9 cellular contexts compared by ENCODE assay signal in genomic region chr1:26145041-26145959, GRCh38. TPM values are rescaled to one million over a fixed set of nuclear protein-coding genes. Genes with fewer than 3 reads are reported as not detected.
A peak's percentile ranks its signal among the peaks of the same experiment; 100 is the strongest.
DNase-seq lines count a peak whose midpoint lies in the region; ATAC-seq and TF ChIP-seq lines count a peak whose summit lies in the region.
"Had no signal": no experiment of that assay in that cellular context is flagged by ENCODE, and none has a peak within 500 bp of the region (broad histone marks: within the 10 kb centered on the region; RNA-seq: fewer than 3 reads in every experiment).

No MANE protein-coding gene starts in this region.

- ATAC-seq in naive thymus-derived CD8-positive, alpha-beta T cell, result peak; percentile 84 to 97
- ATAC-seq in stimulated activated effector memory CD8-positive, alpha-beta T cell treated with anti-CD3 and anti-CD28 coated beads, Interleukin-12 subunit alpha, Interleukin-12 subunit beta, amount 100 ng/mL, for 72 hours, result peak; percentile 86
- no peak for ATAC-seq in GM18861 (IDR thresholded peaks at IDR 0.05; ENCODE audit: unreplicated experiment)

- H3K36me3 Mint-ChIP-seq in naive thymus-derived CD8-positive, alpha-beta T cell, result no peaks in the 10 kb centered on the region
- H3K36me3 Mint-ChIP-seq in stimulated activated effector memory CD8-positive, alpha-beta T cell treated with anti-CD3 and anti-CD28 coated beads, Interleukin-12 subunit alpha, Interleukin-12 subunit beta, amount 100 ng/mL, for 72 hours, result peaks cover 5% of the 10 kb centered on the region

- peaks cover 0 to 3% (median 0%) of the 10 kb centered on the region in 5 donors for H3K27me3 Mint-ChIP-seq in naive thymus-derived CD8-positive, alpha-beta T cell

- H3K9me3 Mint-ChIP-seq in naive thymus-derived CD8-positive, alpha-beta T cell, result no peaks in the 10 kb centered on the region
- H3K9me3 Mint-ChIP-seq in stimulated activated effector memory CD8-positive, alpha-beta T cell treated with anti-CD3 and anti-CD28 coated beads, Interleukin-12 subunit alpha, Interleukin-12 subunit beta, amount 100 ng/mL, for 72 hours, result no peaks in the 10 kb centered on the region

- intact Hi-C loops in esophagus muscularis mucosa (cut with DNase I), result loop anchor here (2.0 kb wide), 2 partner anchors 40 to 108 kb away; no protein-coding TSS in a partner anchor

- no peak for TF ChIP-seq EP300 in esophagus muscularis mucosa (IDR thresholded peaks at IDR 0.05)

- H3K4me1 ChIP-seq in KMS-11 (ENCODE audit: low read depth, poor library complexity, severe bottlenecking), result no peaks in the 10 kb centered on the region
- peaks cover 2 to 10% (median 6%) of the 10 kb centered on the region in 4 donors for H3K4me1 ChIP-seq in esophagus muscularis mucosa

- H3K4me3 Mint-ChIP-seq in naive thymus-derived CD8-positive, alpha-beta T cell, result peak overlapping the region in 2 of 10 donors; percentile 51 to 65
- H3K4me3 Mint-ChIP-seq in stimulated activated effector memory CD8-positive, alpha-beta T cell treated with anti-CD3 and anti-CD28 coated beads, Interleukin-12 subunit alpha, Interleukin-12 subunit beta, amount 100 ng/mL, for 72 hours, result no peak overlapping the region

- POLR2A ChIA-PET in naive thymus-derived CD8-positive, alpha-beta T cell (lab: Charles Lee), result interaction anchor here (0.6 to 2.7 kb wide), 9 partner anchors 15 to 219 kb away, joined by 3 to 17 read pairs (median 7); no protein-coding TSS in a partner anchor

- H3K36me3 ChIP-seq in KMS-11 (ENCODE audit: insufficient read depth) (no peaks in the 10 kb centered on the region), esophagus muscularis mucosa (no peaks in the 10 kb centered on the region)

- no peaks in the 10 kb centered on the region for H3K9me3 ChIP-seq in esophagus muscularis mucosa

- no peak for TF ChIP-seq POLR2A in esophagus muscularis mucosa (IDR thresholded peaks at IDR 0.05; ENCODE audit: low read depth)

- peak overlapping the region; percentile 27; the same call in 1 of the 2 replicates for H3K4me2 ChIP-seq in KMS-11

- DNase-seq in DMS153 treated with DMSO at 0.1 percent for 48 hours (lab: John Stamatoyannopoulos, UW; ENCODE audit: unreplicated experiment) (peak; percentile 94), OCI-M2 (lab: John Stamatoyannopoulos, UW; ENCODE audit: unreplicated experiment) (peak; percentile 36), activated T-cell treated with anti-CD3 and anti-CD28 coated beads for 1 hour (ENCODE audit: low read depth) (peak; percentile 69), esophagus muscularis mucosa (ENCODE audit: extremely low spot score) (peak; percentile 93)
- DNase-seq in naive thymus-derived CD8-positive, alpha-beta T cell, result peak; percentile 54 to 86 (median 71)
- peak; percentile 56 to 79 for DNase-seq in stimulated activated effector memory CD8-positive, alpha-beta T cell treated with anti-CD3 and anti-CD28 coated beads, Interleukin-12 subunit alpha, Interleukin-12 subunit beta, amount 100 ng/mL, for 72 hours (ENCODE audit: low spot score in 2 of 2)

- H3K27ac ChIP-seq in KMS-11 (no peak overlapping the region), esophagus muscularis mucosa (replicated peaks in 1 of 4) (no peak overlapping the region)

- H2AFZ ChIP-seq in KMS-11 (ENCODE audit: low read depth), result 0 out of 2 replicates have a peak overlapping the region, but pooled peaks have one; percentile 16

- peaks cover 2 to 6% (median 5%) of the 10 kb centered on the region in 4 donors for H3K4me1 Mint-ChIP-seq in naive thymus-derived CD8-positive, alpha-beta T cell
- H3K4me1 Mint-ChIP-seq in stimulated activated effector memory CD8-positive, alpha-beta T cell treated with anti-CD3 and anti-CD28 coated beads, Interleukin-12 subunit alpha, Interleukin-12 subunit beta, amount 100 ng/mL, for 72 hours, result peaks cover 5% of the 10 kb centered on the region

- no peaks in the 10 kb centered on the region for H3K79me2 ChIP-seq in KMS-11 (ENCODE audit: insufficient read depth, low read depth)

- peak overlapping the region in 1 of 10 donors; percentile 72 for H3K27ac Mint-ChIP-seq in naive thymus-derived CD8-positive, alpha-beta T cell
- H3K27ac Mint-ChIP-seq in stimulated activated effector memory CD8-positive, alpha-beta T cell treated with anti-CD3 and anti-CD28 coated beads, Interleukin-12 subunit alpha, Interleukin-12 subunit beta, amount 100 ng/mL, for 72 hours, result no peak overlapping the region

- H4K20me1 ChIP-seq in KMS-11 (ENCODE audit: insufficient read depth), result no peaks in the 10 kb centered on the region

- no peak overlapping the region for H3K9ac ChIP-seq in KMS-11

- 23% methylated on average over 10 of the region's 19 CpGs for WGBS in esophagus muscularis mucosa

- H3K27me3 ChIP-seq in KMS-11 (ENCODE audit: insufficient read depth, low read depth) (no peaks in the 10 kb centered on the region), esophagus muscularis mucosa (peaks cover 0 to 23% (median 0%) of the 10 kb centered on the region in 4 donors)

- TF ChIP-seq CTCF in KMS-11 (conservative IDR thresholded peaks at IDR 0.05; ENCODE audit: low read depth, low read length) (peak; percentile 80), esophagus muscularis mucosa (IDR thresholded peaks at IDR 0.05) (peak; percentile 74 to 79 (median 78))

- H3K4me3 ChIP-seq in KMS-11 (IDR thresholded peaks at IDR 0.05; ENCODE audit: insufficient read depth, low read depth, low read length) (no peak overlapping the region), esophagus muscularis mucosa (no peak overlapping the region)

RNA-seq across cellular contexts. Expression of gene FAM110D, which starts 13.6 kb away (rescaled TPM):
- 10 to 100 TPM in 2 of 4 donors, 1 to 10 TPM in 2; 2.9 to 17.9 (median 11.6) TPM for total RNA-seq in esophagus muscularis mucosa
- not detected for total RNA-seq in naive thymus-derived CD8-positive, alpha-beta T cell
- not detected for polyA plus RNA-seq in naive thymus-derived CD8-positive, alpha-beta T cell

RNA-seq across cellular contexts. Expression of gene C1orf232, which starts 23.5 kb away (rescaled TPM):
- not detected for total RNA-seq in esophagus muscularis mucosa
- total RNA-seq in naive thymus-derived CD8-positive, alpha-beta T cell, result not detected
- not detected for polyA plus RNA-seq in naive thymus-derived CD8-positive, alpha-beta T cell
- polyA plus RNA-seq: adipose tissue had no signal

RNA-seq across cellular contexts. Expression of gene ZNF593, which starts 24.4 kb away (rescaled TPM):
- 10 to 100 TPM; 10.4 to 41.6 (median 22.5) TPM for total RNA-seq in esophagus muscularis mucosa
- total RNA-seq in naive thymus-derived CD8-positive, alpha-beta T cell, result 10 to 100 TPM; 10.4 to 13.1 TPM
- polyA plus RNA-seq in naive thymus-derived CD8-positive, alpha-beta T cell, result 10 to 100 TPM; 23.4 to 26.0 (median 24.7) TPM

RNA-seq across cellular contexts. Expression of gene ZNF593OS, which starts 26.3 kb away (rescaled TPM):
- not detected for total RNA-seq in esophagus muscularis mucosa
- total RNA-seq in naive thymus-derived CD8-positive, alpha-beta T cell, result not detected
- polyA plus RNA-seq in naive thymus-derived CD8-positive, alpha-beta T cell, result 1 to 10 TPM in 1 of 3 donors, under 1 TPM in 2; 0.25 to 2.1 (median 0.51) TPM

RNA-seq across cellular contexts. Expression of gene CNKSR1, which starts 32.0 kb away (rescaled TPM):
- total RNA-seq in esophagus muscularis mucosa, result 1 to 10 TPM; 1.4 to 2.6 (median 1.9) TPM
- 1 to 10 TPM; 2.4 to 3.6 TPM for total RNA-seq in naive thymus-derived CD8-positive, alpha-beta T cell
- polyA plus RNA-seq in naive thymus-derived CD8-positive, alpha-beta T cell, result under 1 TPM in 1 of 3 donors, not detected in 2; 0.68 TPM

Comparison
In these comparisons a context has a peak if more than half of its experiments do, and no peak if none do; other contexts are left out.
1. DNase-seq: peak in every context shown above with its lines; median percentile 94 in DMS153 treated with DMSO at 0.1 percent for 48 hours; 93 in esophagus muscularis mucosa; 71 in naive thymus-derived CD8-positive, alpha-beta T cell; 69 in activated T-cell treated with anti-CD3 and anti-CD28 coated beads for 1 hour; 68 in stimulated activated effector memory CD8-positive, alpha-beta T cell treated with anti-CD3 and anti-CD28 coated beads, Interleukin-12 subunit alpha, Interleukin-12 subunit beta, amount 100 ng/mL, for 72 hours; 36 in OCI-M2.